Comparison of ENCODE assay signal across 1 cellular context in genomic region chr5:126777257-126777973, GRCh38.
TF ChIP-seq lines count a peak whose summit lies in the region.

No MANE protein-coding gene starts in this region.

TF ChIP-seq in WTC11, 78 proteins besides CTCF, POLR2A, EP300 and RAD21 (continued from another document and continues in another):
- TF ChIP-seq ARID4B (CRISPR knock-in tag; IDR thresholded peaks at IDR 0.05; ENCODE audit: borderline replicate concordance) (peak; percentile 16; the same call in 1 of the 2 replicates), ZNF512 (CRISPR knock-in tag; IDR thresholded peaks at IDR 0.05; ENCODE audit: borderline replicate concordance) (no peak), E2F4 (CRISPR knock-in tag; IDR thresholded peaks at IDR 0.05; ENCODE audit: borderline replicate concordance, low read depth) (no peak; the same call in 1 of the 2 replicates), TP53 (CRISPR knock-in tag; IDR thresholded peaks at IDR 0.05) (0 out of 2 replicates have a peak, but pooled peaks have one; percentile 56), PREB (CRISPR knock-in tag; IDR thresholded peaks at IDR 0.05; ENCODE audit: borderline replicate concordance) (no peak), ATF6 (CRISPR knock-in tag; IDR thresholded peaks at IDR 0.05) (no peak), STAT6 (CRISPR knock-in tag; conservative IDR thresholded peaks at IDR 0.05; ENCODE audit: low read depth) (no peak), ZNF121 (CRISPR knock-in tag; IDR thresholded peaks at IDR 0.05) (peak; percentile 56; the same call in 1 of the 2 replicates), MAX (CRISPR knock-in tag; IDR thresholded peaks at IDR 0.05) (no peak), ATF2 (CRISPR knock-in tag; IDR thresholded peaks at IDR 0.05; ENCODE audit: borderline replicate concordance, low read depth) (0 out of 2 replicates have a peak, but pooled peaks have one; percentile 39), GTF2I (CRISPR knock-in tag; conservative IDR thresholded peaks at IDR 0.05) (no peak), TEAD4 (CRISPR knock-in tag; IDR thresholded peaks at IDR 0.05) (peak; percentile 69), ZBTB43 (CRISPR knock-in tag; IDR thresholded peaks at IDR 0.05) (0 out of 2 replicates have a peak, but pooled peaks have one; percentile 56), ZNF281 (CRISPR knock-in tag; IDR thresholded peaks at IDR 0.05) (no peak; the same call in 1 of the 2 replicates), MLX (CRISPR knock-in tag; IDR thresholded peaks at IDR 0.05) (no peak; the same call in 1 of the 2 replicates), FOXP1 (CRISPR knock-in tag; IDR thresholded peaks at IDR 0.05; ENCODE audit: borderline replicate concordance) (peak; percentile 88), NR2C2 (CRISPR knock-in tag; IDR thresholded peaks at IDR 0.05) (0 out of 2 replicates have a peak, but pooled peaks have one; percentile 17), E2F1 (CRISPR knock-in tag; IDR thresholded peaks at IDR 0.05) (no peak), ZNF416 (CRISPR knock-in tag; IDR thresholded peaks at IDR 0.05) (peak; percentile 27; the same call in 1 of the 2 replicates), AFF4 (CRISPR knock-in tag; IDR thresholded peaks at IDR 0.05; ENCODE audit: borderline replicate concordance) (no peak)
